In genomic region chr1:151130837-151131586, GRCh38 we compare ENCODE assay signal across 9 cellular contexts. TPM values are rescaled to one million over a fixed set of nuclear protein-coding genes. Genes with fewer than 3 reads are reported as not detected.
A peak's percentile ranks its signal among the peaks of the same experiment; 100 is the strongest.
DNase-seq lines count a peak whose midpoint lies in the region; ATAC-seq and TF ChIP-seq lines count a peak whose summit lies in the region.
"Had no signal": no experiment of that assay in that cellular context is flagged by ENCODE, and none has a peak within 500 bp of the region (broad histone marks: within the 10 kb centered on the region; RNA-seq: fewer than 3 reads in every experiment).

No MANE protein-coding gene starts in this region.

- peak; percentile 68 for ATAC-seq in GM21529 (IDR thresholded peaks at IDR 0.05; ENCODE audit: unreplicated experiment)
- ATAC-seq: HCT116 had no signal

- no peak for TF ChIP-seq CTCF in BJ (IDR thresholded peaks at IDR 0.05; ENCODE audit: insufficient read depth, low read depth, low read length)
- peak; percentile 25 for TF ChIP-seq CTCF in brain microvascular endothelial cell (IDR thresholded peaks at IDR 0.05; ENCODE audit: low read depth, low read length, missing control alignments)

- POLR2A ChIA-PET in BJ (lab: Charles Lee) = no interaction called here

- in situ Hi-C loops in brain microvascular endothelial cell (cut with HindIII; ENCODE audit: low pct_ligation_motif_present, low sequenced_read_pairs) = no loop called here

- H3K27ac ChIP-seq in brain microvascular endothelial cell (no peak overlapping the region), skeletal muscle tissue (ENCODE audit: low read depth, low read length) (peak overlapping the region; percentile 44)

- H3K36me3 ChIP-seq in BJ (ENCODE audit: control insufficient read depth, insufficient read depth, low read length) (no peaks in the 10 kb centered on the region), brain microvascular endothelial cell (replicated peaks) (no peaks in the 10 kb centered on the region), skeletal muscle tissue (ENCODE audit: control insufficient read depth in 3 of 3, insufficient read depth in 3 of 3, low read length in 3 of 3) (peaks cover 26 to 36% (median 31%) of the 10 kb centered on the region in 3 donors)

- DNase-seq in BJ (ENCODE audit: low read depth) (peak; percentile 54), T-helper 2 cell (peak; percentile 39 to 84 (median 56)), brain microvascular endothelial cell (peak; percentile 83), iPS-NIHi11 (ENCODE audit: low spot score) (peak; percentile 92), RKO (ENCODE audit: low spot score) (no peak), HT-29 (ENCODE audit: low spot score) (no peak)

- H3K9ac ChIP-seq in skeletal muscle tissue (ENCODE audit: low read depth in 1 of 3, low read length in 3 of 3) = peak overlapping the region in 2 of 3 donors; percentile 51 to 73

- H3K27me3 ChIP-seq in BJ (ENCODE audit: control insufficient read depth, insufficient read depth, low read length) = no peaks in the 10 kb centered on the region
- H3K27me3 ChIP-seq in brain microvascular endothelial cell (replicated peaks) = no peaks in the 10 kb centered on the region
- H3K27me3 ChIP-seq in skeletal muscle tissue (ENCODE audit: control insufficient read depth in 3 of 3, insufficient read depth in 3 of 3, low read length in 3 of 3) = no peaks in the 10 kb centered on the region

- H3K9me3 ChIP-seq in skeletal muscle tissue (ENCODE audit: control insufficient read depth in 3 of 3, low read length in 3 of 3) = no peaks in the 10 kb centered on the region

- CTCF ChIA-PET in BJ (lab: Yijun Ruan, JAX) = interaction anchor here (0.8 to 1.3 kb wide), 5 partner anchors 10 to 33 kb away, joined by 3 to 4 read pairs (median 4); no protein-coding TSS in a partner anchor

- peaks cover 28 to 35% (median 29%) of the 10 kb centered on the region in 3 donors for H3K4me1 ChIP-seq in skeletal muscle tissue (ENCODE audit: control insufficient read depth in 3 of 3, insufficient read depth in 3 of 3, low read length in 3 of 3)

- peak overlapping the region; percentile 27 for H3K4me3 ChIP-seq in BJ (ENCODE audit: low read depth, low read length)
- H3K4me3 ChIP-seq in brain microvascular endothelial cell (ENCODE audit: low read depth, low read length) = peak overlapping the region; percentile 48
- H3K4me3 ChIP-seq in skeletal muscle tissue (ENCODE audit: low read length in 3 of 3) = peak overlapping the region; percentile 54 to 63 (median 55)

RNA-seq across cellular contexts. Expression of gene SEMA6C, which starts 15.4 kb away (rescaled TPM):
- polyA plus RNA-seq in BJ (2011; rRNA removed) = 1.5 and 1.8 TPM in 2 replicates
- polyA minus RNA-seq in BJ (2011; rRNA and poly(A)+ RNA removed) = 1.2 and 2.7 TPM in 2 replicates
- total RNA-seq in skeletal muscle tissue = 15.7 TPM
- 0.13 TPM in 1 of 2 replicates, not detected in the other for total RNA-seq in HT-29 (2014; rRNA removed; shearing (Covaris generic))

RNA-seq across cellular contexts. Expression of gene TNFAIP8L2, which starts 25.4 kb away (rescaled TPM):
- not detected in 2 replicates for polyA plus RNA-seq in BJ (2011; rRNA removed)
- polyA minus RNA-seq in BJ (2011; rRNA and poly(A)+ RNA removed) = not detected in 2 replicates
- 4.2 TPM for total RNA-seq in skeletal muscle tissue
- not detected in 2 replicates for total RNA-seq in HT-29 (2014; rRNA removed; shearing (Covaris generic))

RNA-seq across cellular contexts. Expression of gene LYSMD1, which starts 34.7 kb away (rescaled TPM):
- 8.5 and 10.2 TPM in 2 replicates for polyA plus RNA-seq in BJ (2011; rRNA removed)
- 5.4 and 8.4 TPM in 2 replicates for polyA minus RNA-seq in BJ (2011; rRNA and poly(A)+ RNA removed)
- 9.9 TPM for total RNA-seq in skeletal muscle tissue
- total RNA-seq in HT-29 (2014; rRNA removed; shearing (Covaris generic)) = 0.43 and 0.60 TPM in 2 replicates

RNA-seq across cellular contexts. Expression of gene SCNM1, which starts 34.9 kb away (rescaled TPM):
- polyA plus RNA-seq in BJ (2011; rRNA removed) = 27.4 and 29.7 TPM in 2 replicates
- polyA minus RNA-seq in BJ (2011; rRNA and poly(A)+ RNA removed) = 15.1 and 17.9 TPM in 2 replicates
- 24.5 TPM for total RNA-seq in skeletal muscle tissue
- 37.6 and 48.4 TPM in 2 replicates for total RNA-seq in HT-29 (2014; rRNA removed; shearing (Covaris generic))

RNA-seq across cellular contexts. Expression of gene TMOD4, which starts 44.8 kb away (rescaled TPM):
- 0.16 and 0.18 TPM in 2 replicates for polyA plus RNA-seq in BJ (2011; rRNA removed)
- polyA minus RNA-seq in BJ (2011; rRNA and poly(A)+ RNA removed) = 0.71 TPM in 1 of 2 replicates, not detected in the other
- 50.6 TPM for total RNA-seq in skeletal muscle tissue
- total RNA-seq in HT-29 (2014; rRNA removed; shearing (Covaris generic)) = not detected in 2 replicates

Comparison
In these comparisons a context has a peak if more than half of its experiments do, and no peak if none do; other contexts are left out.
1. DNase-seq: peak in BJ (single experiment), T-helper 2 cell (5 of 5), brain microvascular endothelial cell (single experiment) and iPS-NIHi11 (single experiment); none in RKO (single experiment) and HT-29 (single experiment).
2. RNA of gene SEMA6C, which starts 15.4 kb away (total RNA-seq): 15.7 TPM in skeletal muscle tissue (single experiment); 0.13 TPM in HT-29; every median in the first group is over 10 times any median in the second.
3. Peak in every context shown above with its lines, with median percentiles within 50 percentile points of each other: H3K4me3 ChIP-seq.